20 cellular contexts compared by ENCODE assay signal in the genomic region with DNA sequence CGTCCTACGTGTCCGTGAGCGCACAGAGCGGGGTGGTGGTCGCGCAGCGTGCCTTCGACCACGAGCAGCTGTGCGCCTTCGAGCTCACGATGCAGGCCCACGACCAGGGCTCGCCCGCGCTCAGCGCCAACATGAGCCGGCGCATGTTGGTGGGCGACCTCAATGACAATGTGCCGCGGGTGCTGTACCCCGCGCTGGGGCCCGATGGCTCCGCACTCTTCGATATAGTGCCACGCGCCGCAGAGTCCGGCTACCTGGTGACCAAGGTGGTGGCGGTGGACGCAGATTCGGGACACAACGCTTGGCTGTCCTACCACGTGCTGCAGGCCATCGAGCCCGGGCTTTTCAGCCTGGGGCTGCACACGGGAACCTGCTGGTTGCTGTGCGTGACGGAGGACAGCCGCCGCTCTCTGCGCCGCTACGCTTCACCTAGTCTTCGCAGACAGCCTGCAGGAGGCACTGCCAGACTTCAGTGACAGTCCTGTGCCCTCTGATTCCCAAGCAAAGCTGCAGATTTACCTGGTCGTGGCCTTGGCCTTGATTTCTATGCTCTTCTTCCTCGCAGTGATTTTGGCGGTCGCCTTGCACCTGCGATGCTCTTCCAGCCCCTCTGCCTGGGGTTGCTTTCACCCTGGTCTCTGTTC. TPM values are rescaled to one million over a fixed set of nuclear protein-coding genes. Genes with fewer than 3 reads are reported as not detected.
DNase-seq lines count a peak whose midpoint lies in the region; TF ChIP-seq lines count a peak whose summit lies in the region.
"Had no signal": no experiment of that assay in that cellular context is flagged by ENCODE, and none has a peak within 500 bp of the region (broad histone marks: within the 10 kb centered on the region; RNA-seq: fewer than 3 reads in every experiment).

No MANE protein-coding gene starts in this region.

- H3K9me3 Mint-ChIP-seq in IgD-negative memory B cell = peaks cover 5 to 29% (median 11%) of the 10 kb centered on the region in 3 donors
- H3K9me3 Mint-ChIP-seq in endothelial cell (ENCODE audit: unreplicated experiment) = peaks cover 41% of the 10 kb centered on the region

- H3K9me3 ChIP-seq in neural cell (ENCODE audit: low read length) = peaks cover 80% of the 10 kb centered on the region
- H3K9me3 ChIP-seq: HAP-1 had no signal

- H3K27ac Mint-ChIP-seq in IgD-negative memory B cell = peak overlapping the region in 2 of 3 donors; percentile 23 to 78
- H3K27ac Mint-ChIP-seq in endothelial cell (ENCODE audit: unreplicated experiment) = peak overlapping the region; percentile 82

- H3F3A ChIP-seq in neural cell (ENCODE audit: insufficient read depth, low read length, poor library complexity, severe bottlenecking) = no peaks in the 10 kb centered on the region

- TF ChIP-seq EP300 in neural cell (conservative IDR thresholded peaks at IDR 0.05; ENCODE audit: poor library complexity, severe bottlenecking) = no peak

- no peak for TF ChIP-seq CTCF in endothelial cell (IDR thresholded peaks at IDR 0.05; ENCODE audit: unreplicated experiment)
- no peak for TF ChIP-seq CTCF in neural cell (IDR thresholded peaks at IDR 0.05; ENCODE audit: poor library complexity, severe bottlenecking)

- H3K27me3 Mint-ChIP-seq in IgD-negative memory B cell = peaks cover 17% of the 10 kb centered on the region
- peaks cover 13% of the 10 kb centered on the region for H3K27me3 Mint-ChIP-seq in endothelial cell (ENCODE audit: unreplicated experiment)

- H3K27ac ChIP-seq in neural cell (ENCODE audit: low read length) (no peak overlapping the region), temporal lobe (ENCODE audit: low read depth, low read length) (peak overlapping the region; percentile 53)
- H3K27ac ChIP-seq: BLaER1 had no signal

- no peak overlapping the region for H3K4me2 ChIP-seq in neural cell (ENCODE audit: low read length)
- H3K4me2 ChIP-seq: BLaER1 had no signal

- CTCF ChIA-PET in HEK293T (lab: Yijun Ruan, JAX) = no interaction called here

- TF ChIP-seq RAD21 in neural cell (conservative IDR thresholded peaks at IDR 0.05) = no peak

- no peak overlapping the region for H3K9ac ChIP-seq in neural cell (ENCODE audit: low read length)
- H3K9ac ChIP-seq: BLaER1 had no signal

- H3K79me2 ChIP-seq in neural cell (replicated peaks; ENCODE audit: insufficient read depth, low read length) = peaks cover 37% of the 10 kb centered on the region

- POLR2A ChIA-PET in HEK293T (lab: Yijun Ruan, JAX) = no interaction called here

- H4K20me1 ChIP-seq in neural cell (ENCODE audit: insufficient read depth) = no peaks in the 10 kb centered on the region
- H4K20me1 ChIP-seq: BLaER1 had no signal

- no peaks in the 10 kb centered on the region for H3K9me2 ChIP-seq in neural cell (ENCODE audit: insufficient read depth, low read length)

- no peaks in the 10 kb centered on the region for H3K36me3 Mint-ChIP-seq in IgD-negative memory B cell
- H3K36me3 Mint-ChIP-seq in endothelial cell (ENCODE audit: low read depth, unreplicated experiment) = peaks cover 72% of the 10 kb centered on the region

- DNase-seq in endothelial cell (ENCODE audit: low spot score) = no peak
- DNase-seq in DMS 273 (lab: John Stamatoyannopoulos, UW; ENCODE audit: unreplicated experiment) = no peak
- DNase-seq in HEK293T (ENCODE audit: extremely low spot score) = no peak
- DNase-seq in COLO829 (ENCODE audit: low spot score) = no peak
- DNase-seq: DMS79 treated with DMSO at 0.1 percent for 48 hours, Kasumi-1, MG63, NCI-H1092, NCI-H146, NCI-H2029 treated with DMSO at 0.1 percent for 48 hours, NCI-H2171, NCI-H526, PC-3, RPMI8226, SHP77 treated with DMSO at 0.1 percent for 48 hours had no signal

- peaks cover 71% of the 10 kb centered on the region for H3K36me3 ChIP-seq in neural cell (ENCODE audit: insufficient read depth, low read length)
- H3K36me3 ChIP-seq: HAP-1, MG63 had no signal

- peak overlapping the region; percentile 13 for H3K4me3 ChIP-seq in neural cell (ENCODE audit: low read length)
- H3K4me3 ChIP-seq: BLaER1, HAP-1, MG63 had no signal

- no peaks in the 10 kb centered on the region for H3K27me3 ChIP-seq in neural cell (ENCODE audit: insufficient read depth, low read depth, low read length)
- H3K27me3 ChIP-seq: BLaER1, MG63 had no signal

- H3K4me1 Mint-ChIP-seq in IgD-negative memory B cell (peaks cover 1 to 10% (median 3%) of the 10 kb centered on the region in 3 donors), endothelial cell (ENCODE audit: unreplicated experiment) (peaks cover 2% of the 10 kb centered on the region)

- H3K4me3 Mint-ChIP-seq in IgD-negative memory B cell = no peak overlapping the region
- H3K4me3 Mint-ChIP-seq in endothelial cell (ENCODE audit: unreplicated experiment) = peak overlapping the region; percentile 88

- no peak overlapping the region for H2AFZ ChIP-seq in neural cell (ENCODE audit: low read depth, low read length)

TF ChIP-seq in neural cell, 6 proteins besides CTCF, POLR2A, EP300 and RAD21 (continues in another document):
- TF ChIP-seq MXI1 (conservative IDR thresholded peaks at IDR 0.05; ENCODE audit: poor library complexity, severe bottlenecking) (no peak), EZH2 (IDR thresholded peaks at IDR 0.05; ENCODE audit: borderline replicate concordance, insufficient read depth, low read length, poor library complexity, severe bottlenecking) (no peak)

TF ChIP-seq in HEK293T, 16 proteins besides CTCF, POLR2A, EP300 and RAD21:
- TF ChIP-seq, protein P1, sequence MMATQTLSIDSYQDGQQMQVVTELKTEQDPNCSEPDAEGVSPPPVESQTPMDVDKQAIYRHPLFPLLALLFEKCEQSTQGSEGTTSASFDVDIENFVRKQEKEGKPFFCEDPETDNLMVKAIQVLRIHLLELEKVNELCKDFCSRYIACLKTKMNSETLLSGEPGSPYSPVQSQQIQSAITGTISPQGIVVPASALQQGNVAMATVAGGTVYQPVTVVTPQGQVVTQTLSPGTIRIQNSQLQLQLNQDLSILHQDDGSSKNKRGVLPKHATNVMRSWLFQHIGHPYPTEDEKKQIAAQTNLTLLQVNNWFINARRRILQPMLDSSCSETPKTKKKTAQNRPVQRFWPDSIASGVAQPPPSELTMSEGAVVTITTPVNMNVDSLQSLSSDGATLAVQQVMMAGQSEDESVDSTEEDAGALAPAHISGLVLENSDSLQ (IDR thresholded peaks at IDR 0.05) = no peak
- TF ChIP-seq FOXA1 (IDR thresholded peaks at IDR 0.05) (no peak), SUZ12 (IDR thresholded peaks at IDR 0.05) (no peak), NFRKB (IDR thresholded peaks at IDR 0.05) (no peak), SP1 (IDR thresholded peaks at IDR 0.05) (no peak), FOXM1 (IDR thresholded peaks at IDR 0.05; ENCODE audit: borderline replicate concordance) (no peak), ZNF384 (IDR thresholded peaks at IDR 0.05) (no peak), L3MBTL2 (conservative IDR thresholded peaks at IDR 0.05) (no peak), HDGF (IDR thresholded peaks at IDR 0.05; ENCODE audit: borderline replicate concordance) (no peak), BHLHE40 (IDR thresholded peaks at IDR 0.05; ENCODE audit: borderline replicate concordance) (no peak)

RNA-seq across cellular contexts. Expression of a gene that starts 2.4 kb away (rescaled TPM):
- polyA plus RNA-seq in IgD-negative memory B cell (0.59 TPM), neural cell (0.11 and 0.56 TPM in 2 replicates)
- total RNA-seq in endothelial cell (ENCODE audit: unreplicated experiment) (3.8 TPM), temporal lobe (7.9 TPM)
- 11.7 and 13.5 TPM in 2 replicates for polyA minus RNA-seq in neural cell

RNA-seq across cellular contexts. Expression of a gene that starts 7.1 kb away (rescaled TPM):
- polyA plus RNA-seq in IgD-negative memory B cell (0.15 TPM), neural cell (0.32 and 0.62 TPM in 2 replicates)
- total RNA-seq in endothelial cell (ENCODE audit: unreplicated experiment) (10.8 TPM), temporal lobe (19.7 TPM)
- 15.3 and 21.2 TPM in 2 replicates for polyA minus RNA-seq in neural cell

RNA-seq across cellular contexts. Expression of a gene that starts 10.4 kb away (rescaled TPM):
- 0.21 TPM for polyA plus RNA-seq in IgD-negative memory B cell
- total RNA-seq in endothelial cell (ENCODE audit: unreplicated experiment) = 45.2 TPM
- 4.7 and 5.1 TPM in 2 replicates for polyA plus RNA-seq in neural cell
- 36.0 and 40.6 TPM in 2 replicates for polyA minus RNA-seq in neural cell
- 14.8 TPM for total RNA-seq in temporal lobe

RNA-seq across cellular contexts. Expression of a gene that starts 15.1 kb away (rescaled TPM):
- polyA plus RNA-seq in IgD-negative memory B cell (0.15 TPM), neural cell (7.3 and 8.1 TPM in 2 replicates)
- total RNA-seq in endothelial cell (ENCODE audit: unreplicated experiment) (43.0 TPM), temporal lobe (14.5 TPM)
- polyA minus RNA-seq in neural cell = 31.9 and 40.4 TPM in 2 replicates

RNA-seq across cellular contexts. Expression of a gene that starts 20.1 kb away (rescaled TPM):
- polyA plus RNA-seq in IgD-negative memory B cell (0.39 TPM), neural cell (29.2 and 34.4 TPM in 2 replicates)
- total RNA-seq in endothelial cell (ENCODE audit: unreplicated experiment) (60.0 TPM), temporal lobe (12.5 TPM)
- 97.4 and 98.9 TPM in 2 replicates for polyA minus RNA-seq in neural cell
